In the genomic region with DNA sequence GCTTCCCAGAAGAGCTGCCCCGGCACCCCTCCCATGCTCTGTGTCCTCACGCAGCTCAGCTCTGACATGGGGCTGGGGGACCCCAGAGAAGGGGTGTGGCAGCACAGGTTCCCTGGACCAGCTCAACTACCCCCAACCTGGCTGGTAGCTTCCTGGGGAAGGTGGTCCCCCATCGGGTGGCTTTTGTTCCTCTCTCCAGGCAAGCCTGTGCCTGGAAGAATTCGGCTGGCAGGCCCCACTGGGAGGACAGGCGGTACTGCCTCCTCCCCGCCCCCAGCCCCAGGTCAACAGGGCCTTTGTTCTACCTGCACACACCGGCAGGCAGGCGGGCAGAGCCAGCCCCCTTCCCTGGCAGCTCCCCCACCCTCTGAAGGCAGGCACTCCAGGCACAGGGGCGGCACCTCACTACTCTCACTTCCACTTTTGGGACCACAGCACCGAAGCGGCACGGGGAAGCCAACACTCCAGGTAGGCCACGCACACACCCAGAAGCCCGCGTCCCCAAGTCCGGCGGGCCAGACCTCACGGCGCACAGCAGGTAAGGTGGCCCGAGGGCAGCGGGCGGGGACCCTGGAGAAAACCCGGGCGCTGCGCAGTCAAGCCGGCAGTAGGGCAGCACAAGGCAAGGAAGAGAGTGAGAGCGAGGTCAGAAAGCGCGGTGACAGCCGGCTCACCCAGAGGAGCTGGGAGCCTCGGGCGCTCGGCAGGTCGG, we compare ENCODE assay signal across 8 cellular contexts.
DNase-seq lines count a peak whose midpoint lies in the region; ATAC-seq, FAIRE-seq and TF ChIP-seq lines count a peak whose summit lies in the region.

No MANE protein-coding gene starts in this region.

- H3K9me3 ChIP-seq in effector memory CD4-positive, alpha-beta T cell (ENCODE audit: control insufficient read depth, low read length): no peaks in the 10 kb centered on the region
- no peaks in the 10 kb centered on the region for H3K9me3 ChIP-seq in mucosa of stomach (ENCODE audit: control insufficient read depth, low read length)

- H3K4me1 ChIP-seq in effector memory CD4-positive, alpha-beta T cell (ENCODE audit: control insufficient read depth, insufficient read depth, low read length, poor library complexity, severe bottlenecking): peaks cover 38% of the 10 kb centered on the region
- H3K4me1 ChIP-seq in mucosa of stomach (ENCODE audit: control insufficient read depth, insufficient read depth, low read length): peaks cover 18% of the 10 kb centered on the region

- ATAC-seq in GM19328 (IDR thresholded peaks at IDR 0.05; ENCODE audit: unreplicated experiment) (peak; percentile 31), HG03378 (IDR thresholded peaks at IDR 0.05; ENCODE audit: unreplicated experiment) (peak; percentile 52), SK-N-SH treated with all-trans-retinoic acid at 6 μM for 48 hours (0 out of 3 replicates have a peak, but pooled peaks have one; percentile 1)

- H3K27me3 ChIP-seq in effector memory CD4-positive, alpha-beta T cell (replicated peaks; ENCODE audit: control insufficient read depth, insufficient read depth, low read length, poor library complexity, severe bottlenecking): no peaks in the 10 kb centered on the region
- peaks cover 26% of the 10 kb centered on the region for H3K27me3 ChIP-seq in mucosa of stomach (ENCODE audit: control insufficient read depth, insufficient read depth, low read length)

- peak overlapping the region; percentile 64 for H3K9ac ChIP-seq in mucosa of stomach (ENCODE audit: low read length)

- FAIRE-seq in urothelium cell line (lab: Jason Lieb, UNC): peak; percentile 13

- DNase-seq in COLO668 (lab: John Stamatoyannopoulos, UW; ENCODE audit: unreplicated experiment) (peak; percentile 49), urothelium cell line (ENCODE audit: low spot score) (no peak), SHP77 treated with DMSO at 0.1 percent for 48 hours (lab: John Stamatoyannopoulos, UW) (no peak)
- no peak for DNase-seq in effector memory CD4-positive, alpha-beta T cell

- H3K4me3 ChIP-seq in effector memory CD4-positive, alpha-beta T cell (ENCODE audit: insufficient read depth, low read depth, low read length, poor library complexity, severe bottlenecking): peak overlapping the region; percentile 62
- H3K4me3 ChIP-seq in mucosa of stomach (ENCODE audit: low read length): no peak overlapping the region

- no peak overlapping the region for H3K27ac ChIP-seq in effector memory CD4-positive, alpha-beta T cell (ENCODE audit: insufficient read depth, low read length, poor library complexity, severe bottlenecking)

- H3K36me3 ChIP-seq in effector memory CD4-positive, alpha-beta T cell (ENCODE audit: control insufficient read depth, insufficient read depth, low read length): no peaks in the 10 kb centered on the region
- H3K36me3 ChIP-seq in mucosa of stomach (ENCODE audit: control insufficient read depth, insufficient read depth, low read length): no peaks in the 10 kb centered on the region

TF ChIP-seq in SK-N-SH treated with all-trans-retinoic acid at 6 μM for 48 hours, 23 proteins besides CTCF, POLR2A, EP300 and RAD21:
- TF ChIP-seq ISL1 (CRISPR knock-in tag; IDR thresholded peaks at IDR 0.05) (no peak), BACH2 (CRISPR knock-in tag; IDR thresholded peaks at IDR 0.05; ENCODE audit: borderline replicate concordance) (no peak), RARB (CRISPR knock-in tag; IDR thresholded peaks at IDR 0.05) (no peak), PPARA (CRISPR knock-in tag; IDR thresholded peaks at IDR 0.05; ENCODE audit: borderline replicate concordance) (no peak), ZFP3 (CRISPR knock-in tag; IDR thresholded peaks at IDR 0.05) (no peak)

Comparison
In these comparisons a context has a peak if more than half of its experiments do, and no peak if none do; other contexts are left out.
1. ATAC-seq: peak in every context shown above with its lines; median percentile 52 in HG03378; 31 in GM19328; 1 in SK-N-SH treated with all-trans-retinoic acid at 6 μM for 48 hours.